25 cellular contexts compared by ENCODE assay signal in genomic region chr22:27999876-28000275, GRCh38.
"Had no signal": no experiment of that assay in that cellular context is flagged by ENCODE, and none has a peak within 500 bp of the region (broad histone marks: within the 10 kb centered on the region; RNA-seq: fewer than 3 reads in every experiment).

No MANE protein-coding gene starts in this region.

- H3K4me3 ChIP-seq: left lung, mucosa of descending colon, pancreas, psoas muscle, right lobe of liver, smooth muscle cell, stomach, testis, thyroid gland, transverse colon, upper lobe of left lung, vagina had no signal

- H3K36me3 ChIP-seq: pancreas, right lobe of liver, transverse colon had no signal

- DNase-seq: hippocampal formation; kidney glomerular epithelial cell; left colon; midbrain; mucosa of descending colon; naive thymus-derived CD4-positive, alpha-beta T cell; stimulated activated CD4-positive, alpha-beta T cell treated with anti-CD3 and anti-CD28 coated beads, Interleukin-12 subunit alpha, Interleukin-12 subunit beta, amount 100 ng/mL, for 4 hours; stimulated activated CD4-positive, alpha-beta T cell treated with anti-CD3 and anti-CD28 coated beads, Interleukin-15, amount 100 ng/mL, for 24 hours; stimulated activated CD4-positive, alpha-beta T cell treated with anti-CD3 and anti-CD28 coated beads, Interleukin-2, amount 100 ng/mL, for 24 hours; stimulated activated CD4-positive, alpha-beta T cell treated with anti-CD3 and anti-CD28 coated beads, Interleukin-4, amount 100 ng/mL, for 1 hour; stimulated activated naive B cell treated with anti-CD40 and anti-IgM and Interleukin-4, amounts not matched to agents 10 μg/mL and 1 μg/mL and 100 μg/mL, for 72 hours; stimulated activated naive CD8-positive, alpha-beta T cell treated with anti-CD3 and anti-CD28 coated beads, Interleukin-15, Interleukin-2, amounts not matched to agents 100 U/mL and 50 U/mL, for 24 hours; stomach; testis; thyroid gland; transverse colon had no signal

- H3K27ac ChIP-seq: left lung, pancreas, psoas muscle, right lobe of liver, stomach, testis, thyroid gland, transverse colon, upper lobe of left lung, vagina had no signal

- H3K27ac Mint-ChIP-seq: memory B cell; naive thymus-derived CD4-positive, alpha-beta T cell; natural killer cell treated with Interleukin-12 subunit alpha and Interleukin-12 subunit beta and Interleukin-15 and Interleukin-18, amount 100 ng/mL, for 72 hours; stimulated activated naive B cell treated with anti-CD40 and anti-IgM and Interleukin-4, amounts not matched to agents 10 μg/mL and 1 μg/mL and 100 μg/mL, for 72 hours had no signal

- H3K4me3 Mint-ChIP-seq: memory B cell; naive thymus-derived CD4-positive, alpha-beta T cell; natural killer cell treated with Interleukin-12 subunit alpha and Interleukin-12 subunit beta and Interleukin-15 and Interleukin-18, amount 100 ng/mL, for 72 hours; stimulated activated naive B cell treated with anti-CD40 and anti-IgM and Interleukin-4, amounts not matched to agents 10 μg/mL and 1 μg/mL and 100 μg/mL, for 72 hours had no signal

- ATAC-seq: left colon; left lung; mucosa of descending colon; naive thymus-derived CD4-positive, alpha-beta T cell; natural killer cell treated with Interleukin-12 subunit alpha and Interleukin-12 subunit beta and Interleukin-15 and Interleukin-18, amount 100 ng/mL, for 72 hours; pancreas; psoas muscle; right lobe of liver; stimulated activated naive B cell treated with anti-CD40 and anti-IgM and Interleukin-4, amounts not matched to agents 10 μg/mL and 1 μg/mL and 100 μg/mL, for 72 hours; stimulated activated naive CD8-positive, alpha-beta T cell treated with anti-CD3 and anti-CD28 coated beads, Interleukin-15, Interleukin-2, amounts not matched to agents 100 U/mL and 50 U/mL, for 24 hours had no signal

- H3K4me1 ChIP-seq: left lung, pancreas, psoas muscle, stomach, testis, thyroid gland, transverse colon, upper lobe of left lung had no signal

- H3K4me1 Mint-ChIP-seq: memory B cell; stimulated activated naive B cell treated with anti-CD40 and anti-IgM and Interleukin-4, amounts not matched to agents 10 μg/mL and 1 μg/mL and 100 μg/mL, for 72 hours had no signal

- H3K27me3 ChIP-seq: left lung, pancreas, right lobe of liver, stomach, testis, thyroid gland, transverse colon, upper lobe of left lung, vagina had no signal

- H3K4me2 ChIP-seq: smooth muscle cell had no signal

- H3K36me3 Mint-ChIP-seq: naive thymus-derived CD4-positive, alpha-beta T cell; natural killer cell treated with Interleukin-12 subunit alpha and Interleukin-12 subunit beta and Interleukin-15 and Interleukin-18, amount 100 ng/mL, for 72 hours; stimulated activated naive B cell treated with anti-CD40 and anti-IgM and Interleukin-4, amounts not matched to agents 10 μg/mL and 1 μg/mL and 100 μg/mL, for 72 hours had no signal

- H3K9me3 ChIP-seq: left lung, mucosa of descending colon, pancreas, psoas muscle, right lobe of liver, stomach, testis, thyroid gland, transverse colon, upper lobe of left lung, vagina had no signal

- H3K9me3 Mint-ChIP-seq: memory B cell; naive thymus-derived CD4-positive, alpha-beta T cell; natural killer cell treated with Interleukin-12 subunit alpha and Interleukin-12 subunit beta and Interleukin-15 and Interleukin-18, amount 100 ng/mL, for 72 hours; stimulated activated naive B cell treated with anti-CD40 and anti-IgM and Interleukin-4, amounts not matched to agents 10 μg/mL and 1 μg/mL and 100 μg/mL, for 72 hours had no signal

- H3K27me3 Mint-ChIP-seq: memory B cell; naive thymus-derived CD4-positive, alpha-beta T cell; natural killer cell treated with Interleukin-12 subunit alpha and Interleukin-12 subunit beta and Interleukin-15 and Interleukin-18, amount 100 ng/mL, for 72 hours; stimulated activated naive B cell treated with anti-CD40 and anti-IgM and Interleukin-4, amounts not matched to agents 10 μg/mL and 1 μg/mL and 100 μg/mL, for 72 hours had no signal
